In the genomic region with DNA sequence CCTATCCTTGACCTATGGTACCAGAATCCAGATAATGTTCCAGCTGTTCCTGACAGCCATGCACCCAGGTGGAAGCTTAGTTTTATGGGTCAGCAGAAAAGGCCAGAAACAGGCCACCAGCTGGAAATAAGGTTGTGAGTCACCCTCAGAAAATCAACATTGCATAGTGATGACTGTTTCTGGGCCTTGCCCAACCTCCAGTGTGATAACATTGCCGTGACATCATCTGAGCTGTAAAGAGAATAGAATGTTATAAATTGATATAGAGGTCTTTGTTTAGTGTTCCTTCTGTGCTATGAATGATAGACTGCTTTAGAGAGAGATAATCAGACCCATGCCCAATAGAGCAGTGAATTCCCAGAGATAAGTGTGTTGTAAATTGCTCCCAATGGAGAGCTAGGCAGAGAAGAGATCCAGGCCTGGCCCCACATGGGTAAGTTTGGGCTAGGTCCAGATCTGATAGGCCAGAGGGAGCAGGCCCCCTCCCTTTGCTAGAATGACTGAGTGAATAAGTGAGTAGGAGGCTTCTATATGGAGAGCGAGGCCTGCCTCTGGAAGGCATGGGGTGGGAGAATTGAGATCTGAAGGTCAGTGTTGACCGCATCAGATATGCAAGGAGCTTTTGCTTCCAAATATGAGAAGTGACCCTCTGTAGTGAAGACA, we compare ENCODE assay signal across 10 cellular contexts. TPM values are rescaled to one million over a fixed set of nuclear protein-coding genes. Genes with fewer than 3 reads are reported as not detected.
A peak's percentile ranks its signal among the peaks of the same experiment; 100 is the strongest.
DNase-seq lines count a peak whose midpoint lies in the region; ATAC-seq and TF ChIP-seq lines count a peak whose summit lies in the region.
"Had no signal": no experiment of that assay in that cellular context is flagged by ENCODE, and none has a peak within 500 bp of the region (broad histone marks: within the 10 kb centered on the region; RNA-seq: fewer than 3 reads in every experiment).

No MANE protein-coding gene starts in this region.

- no peaks in the 10 kb centered on the region for H3K27me3 ChIP-seq in mammary epithelial cell (ENCODE audit: insufficient read depth, low read length)
- no peaks in the 10 kb centered on the region for H3K27me3 ChIP-seq in right lobe of liver

- H3K4me3 ChIP-seq in AG04449 (ENCODE audit: low read depth, low read length) (no peak overlapping the region), mammary epithelial cell (replicated peaks in 1 of 3; ENCODE audit: insufficient read depth in 1 of 3, low read depth in 2 of 3, low read length in 3 of 3) (no peak overlapping the region), right lobe of liver (no peak overlapping the region)
- H3K4me3 ChIP-seq: skin epidermis had no signal

- POLR2A ChIA-PET in AG04449 (lab: Yijun Ruan, JAX) = interaction anchor here (0.7 to 1.0 kb wide), 2 partner anchors 46 to 538 kb away, joined by 3 read pairs; a partner anchor contains a TSS

- no peak overlapping the region for H3K4me2 ChIP-seq in mammary epithelial cell (ENCODE audit: insufficient read depth, low read depth, low read length)

- TF ChIP-seq CTCF in AG04449 (IDR thresholded peaks at IDR 0.05; ENCODE audit: insufficient read depth, low read length, missing control alignments) (no peak), mammary epithelial cell (conservative IDR thresholded peaks at IDR 0.05 in 1 of 2, IDR thresholded peaks at IDR 0.05 in 1 of 2; ENCODE audit: extremely low read depth in 1 of 2, insufficient read depth in 1 of 2, low read depth in 1 of 2, low read length in 2 of 2) (no peak), right lobe of liver (IDR thresholded peaks at IDR 0.05) (no peak)

- H3K9me3 ChIP-seq in mammary epithelial cell (replicated peaks; ENCODE audit: insufficient read depth, low read length) (no peaks in the 10 kb centered on the region), right lobe of liver (no peaks in the 10 kb centered on the region)

- DNase-seq in AG04449 (ENCODE audit: low read depth, low spot score) = peak; percentile 56
- peak; percentile 87 for DNase-seq in mammary epithelial cell
- DNase-seq in right lobe of liver = peak in 1 of 3 donors; percentile 31
- DNase-seq in effector CD4-positive, alpha-beta T cell = no peak
- DNase-seq in stimulated activated CD4-positive, alpha-beta T cell treated with anti-CD3 and anti-CD28 coated beads, Interleukin-2, amount 100 ng/mL, for 24 hours = no peak
- no peak for DNase-seq in pons (ENCODE audit: low spot score)
- DNase-seq: activated T-cell treated with anti-CD3 and anti-CD28 coated beads, Interleukin-2, amount 50 U/mL, for 24 hours had no signal

- H3K4me1 ChIP-seq in mammary epithelial cell (ENCODE audit: insufficient read depth, low read length) = peaks cover 19% of the 10 kb centered on the region
- H3K4me1 ChIP-seq in right lobe of liver = no peaks in the 10 kb centered on the region

- ATAC-seq in right lobe of liver = peak; percentile 74 to 96 (median 84)
- ATAC-seq in GM21529 (IDR thresholded peaks at IDR 0.05; ENCODE audit: unreplicated experiment) = no peak

- no TSS peak for BruUV-seq in mammary epithelial cell (replicated peaks; lab: Mats Ljungman, UMichigan)

- in situ Hi-C loops in mammary epithelial cell (cut with MboI; ENCODE audit: low sequenced_read_pairs in 2 of 2) = loop anchor here (10.0 to 25.0 kb wide), 2 partner anchors 776 to 784 kb away; a partner anchor contains a TSS

- intact Hi-C loops in mammary epithelial cell (cut with micrococcal nuclease) (loop anchor here (2.0 to 10.0 kb wide), 3 partner anchors 14 to 546 kb away; a partner anchor contains a TSS), right lobe of liver (cut with DNase I) (loop anchor here in 1 of 2 donors (10.0 kb wide), 1 partner anchor 714 kb away; no protein-coding TSS in a partner anchor)

- H3K9ac ChIP-seq in mammary epithelial cell (ENCODE audit: insufficient read depth, low read length) = no peak overlapping the region

- H3K36me3 ChIP-seq in mammary epithelial cell (ENCODE audit: insufficient read depth, low read length) (no peaks in the 10 kb centered on the region), right lobe of liver (no peaks in the 10 kb centered on the region)

- peak; percentile 53; the same call in 1 of the 2 replicates for TF ChIP-seq EP300 in Ishikawa (IDR thresholded peaks at IDR 0.05; ENCODE audit: borderline replicate concordance)

- no peaks in the 10 kb centered on the region for H4K20me1 ChIP-seq in mammary epithelial cell (ENCODE audit: insufficient read depth, low read length)

- dilution Hi-C loops in mammary epithelial cell (cut with HindIII; ENCODE audit: low sequenced_read_pairs) = no loop called here

- TF ChIP-seq POLR2A in right lobe of liver (IDR thresholded peaks at IDR 0.05) = no peak

- no peak for TF ChIP-seq RAD21 in Ishikawa (IDR thresholded peaks at IDR 0.05; ENCODE audit: low read depth)

- H2AFZ ChIP-seq in mammary epithelial cell (ENCODE audit: low read depth, low read length) = no peak overlapping the region

- H3K27ac ChIP-seq in mammary epithelial cell (ENCODE audit: insufficient read depth, low read depth, low read length) (no peak overlapping the region), right lobe of liver (peak overlapping the region in 1 of 3 donors; percentile 59)
- H3K27ac ChIP-seq: skin epidermis had no signal

- CTCF ChIA-PET in AG04449 (lab: Yijun Ruan, JAX) (interaction anchor here (1.0 to 1.6 kb wide), 4 partner anchors 8 to 786 kb away, joined by 3 to 5 read pairs (median 4); no protein-coding TSS in a partner anchor), mammary epithelial cell (lab: Charles Lee; ENCODE audit: low non-redundant PET) (no interaction called here)

- H3K79me2 ChIP-seq in mammary epithelial cell (ENCODE audit: insufficient read depth, low read length) = no peaks in the 10 kb centered on the region

- WGBS in mammary epithelial cell (ENCODE audit: low coverage, missing lambda C conversion rate) = 66% methylated on average over 3 of the region's 3 CpGs
- 11% methylated on average over 1 of the region's 3 CpGs for WGBS in right lobe of liver (ENCODE audit: insufficient coverage, low coverage, low lambda C conversion rate, missing lambda C conversion rate)

TF ChIP-seq in Ishikawa, 13 proteins besides CTCF, POLR2A, EP300 and RAD21:
- peak; percentile 91 for TF ChIP-seq TEAD4 (IDR thresholded peaks at IDR 0.05)
- TF ChIP-seq TCF12 (IDR thresholded peaks at IDR 0.05; ENCODE audit: low read depth) = peak; percentile 84
- TF ChIP-seq ZBTB7A (IDR thresholded peaks at IDR 0.05; ENCODE audit: low read depth) = no peak
- peak; percentile 44; the same call in 1 of the 2 replicates for TF ChIP-seq CREB1 (IDR thresholded peaks at IDR 0.05; ENCODE audit: low read depth)
- TF ChIP-seq NFIC (IDR thresholded peaks at IDR 0.05) = peak; percentile 33; the same call in 1 of the 2 replicates
- peak; percentile 88 for TF ChIP-seq CEBPB (IDR thresholded peaks at IDR 0.05)

RNA-seq across cellular contexts. Expression of a gene that starts 14.2 kb away (rescaled TPM):
- total RNA-seq in mammary epithelial cell (10 to 100 TPM; 37.3 to 54.6 TPM), right lobe of liver (10 to 100 TPM; 18.2 to 44.5 (median 32.0) TPM)
- polyA plus RNA-seq in mammary epithelial cell = 44.5 TPM
- polyA minus RNA-seq in mammary epithelial cell = 51.3 TPM

RNA-seq across cellular contexts. Expression of a gene that starts 46.0 kb away (rescaled TPM):
- total RNA-seq in mammary epithelial cell (10 to 100 TPM in 1 of 2 donors, 1 to 10 TPM in 1; 8.3 to 10.2 TPM), right lobe of liver (10 to 100 TPM in 2 of 6 experiments, 1 to 10 TPM in 4; 3.0 to 25.3 (median 7.1) TPM)
- 11.0 TPM for polyA plus RNA-seq in mammary epithelial cell
- 1.4 TPM for polyA minus RNA-seq in mammary epithelial cell

Comparison
In these comparisons a context has a peak if more than half of its experiments do, and no peak if none do; other contexts are left out.
1. DNase-seq: peak in AG04449 (single experiment) and mammary epithelial cell (single experiment); none in effector CD4-positive, alpha-beta T cell (single experiment), stimulated activated CD4-positive, alpha-beta T cell treated with anti-CD3 and anti-CD28 coated beads, Interleukin-2, amount 100 ng/mL, for 24 hours (0 of 2) and pons (single experiment).